In genomic region chr15:88872106-88872505, GRCh38 we compare ENCODE assay signal across 30 cellular contexts.
"Had no signal": no experiment of that assay in that cellular context is flagged by ENCODE, and none has a peak within 500 bp of the region (broad histone marks: within the 10 kb centered on the region; RNA-seq: fewer than 3 reads in every experiment).

No MANE protein-coding gene starts in this region.

- H3K36me3 ChIP-seq: left lung, lower lobe of right lung, neural progenitor cell, pancreas, prostate gland, stomach, thyroid gland, transverse colon, upper lobe of right lung had no signal

- H3K9me3 ChIP-seq: left lung, lower lobe of right lung, pancreas, prostate gland, stomach, testis, thyroid gland, transverse colon, upper lobe of right lung had no signal

- DNase-seq: hypothalamus; immature natural killer cell; kidney; left colon; left lung; lower lobe of right lung; mammary epithelial cell; mesenchymal stem cell; naive B cell; natural killer cell; nephron progenitor cell; pancreas; posterior cingulate gyrus; retina; right cardiac atrium; stimulated activated CD4-positive, alpha-beta T cell treated with anti-CD3 and anti-CD28 coated beads, Interleukin-12 subunit alpha, Interleukin-12 subunit beta, amount 100 ng/mL, for 4 hours; stimulated activated CD4-positive, alpha-beta T cell treated with anti-CD3 and anti-CD28 coated beads, Interleukin-15, amount 100 ng/mL, for 24 hours; stimulated activated CD4-positive, alpha-beta T cell treated with anti-CD3 and anti-CD28 coated beads, Interleukin-2, amount 100 ng/mL, for 24 hours; stimulated activated CD4-positive, alpha-beta T cell treated with anti-CD3 and anti-CD28 coated beads, Interleukin-4, amount 100 ng/mL, for 1 hour; stimulated activated naive B cell treated with anti-CD40 and anti-IgM and Interleukin-4, amounts not matched to agents 10 μg/mL and 1 μg/mL and 100 μg/mL, for 72 hours; stimulated activated naive CD8-positive, alpha-beta T cell treated with anti-CD3 and anti-CD28 coated beads, Interleukin-15, Interleukin-2, amounts not matched to agents 100 U/mL and 50 U/mL, for 24 hours; stomach; testis; thyroid gland; transverse colon; upper lobe of right lung had no signal

- H2AFZ ChIP-seq: neural progenitor cell had no signal

- H3K9ac ChIP-seq: neural progenitor cell had no signal

- H3K27me3 ChIP-seq: neural progenitor cell, pancreas, testis, thyroid gland had no signal

- ATAC-seq: left colon; left lung; lower lobe of right lung; natural killer cell; pancreas; right cardiac atrium; sciatic nerve; stimulated activated naive B cell treated with anti-CD40 and anti-IgM and Interleukin-4, amounts not matched to agents 10 μg/mL and 1 μg/mL and 100 μg/mL, for 72 hours; stimulated activated naive CD8-positive, alpha-beta T cell treated with anti-CD3 and anti-CD28 coated beads, Interleukin-15, Interleukin-2, amounts not matched to agents 100 U/mL and 50 U/mL, for 24 hours; upper lobe of right lung had no signal

- H3K4me1 ChIP-seq: left lung, lower lobe of right lung, neural progenitor cell, pancreas, prostate gland, stomach, testis, thyroid gland, transverse colon, upper lobe of right lung had no signal

- H3K4me3 ChIP-seq: left lung, lower lobe of right lung, neural progenitor cell, pancreas, prostate gland, skin epidermis, stomach, testis, thyroid gland, transverse colon, upper lobe of right lung had no signal

- H3K27ac ChIP-seq: left lung, lower lobe of right lung, neural progenitor cell, pancreas, prostate gland, skin epidermis, stomach, testis, thyroid gland, transverse colon, upper lobe of right lung had no signal

- H3K4me2 ChIP-seq: neural progenitor cell had no signal
